12 cellular contexts compared by ENCODE assay signal in genomic region chr10:27485368-27485767, GRCh38. TPM values are rescaled to one million over a fixed set of nuclear protein-coding genes. Genes with fewer than 3 reads are reported as not detected.
DNase-seq lines count a peak whose midpoint lies in the region; TF ChIP-seq lines count a peak whose summit lies in the region.
"Had no signal": no experiment of that assay in that cellular context is flagged by ENCODE, and none has a peak within 500 bp of the region (broad histone marks: within the 10 kb centered on the region; RNA-seq: fewer than 3 reads in every experiment).

No MANE protein-coding gene starts in this region.

- no peaks in the 10 kb centered on the region for H3K27me3 ChIP-seq in muscle layer of colon (ENCODE audit: control insufficient read depth in 1 of 2, insufficient read depth in 2 of 2, low read length in 2 of 2)
- no peaks in the 10 kb centered on the region for H3K27me3 ChIP-seq in sigmoid colon
- H3K27me3 ChIP-seq: BLaER1 treated with 17β-estradiol and CSF1 and Interleukin-3, amounts not matched to agents 10 nM and 100 nM had no signal

- DNase-seq in epithelial cell of prostate (ENCODE audit: low read depth, low spot score) (no peak), sigmoid colon (no peak), lower leg skin (ENCODE audit: low spot score in 2 of 2) (no peak), NCI-H2081 treated with DMSO at 0.1 percent for 48 hours (lab: John Stamatoyannopoulos, UW) (no peak)
- DNase-seq in activated CD4-positive, CD25-positive, alpha-beta regulatory T cell treated with anti-CD3 and anti-CD28 coated beads, Interleukin-2, amount 50 U/mL, for 72 hours, result no peak
- DNase-seq: Calu3; CD8-positive, alpha-beta T cell; DMS79 treated with DMSO at 0.1 percent for 48 hours; GF-D8; H9 had no signal

- H3K36me3 ChIP-seq in muscle layer of colon (ENCODE audit: insufficient read depth, low read length) (no peaks in the 10 kb centered on the region), sigmoid colon (no peaks in the 10 kb centered on the region)
- H3K36me3 ChIP-seq: BLaER1 treated with 17β-estradiol and CSF1 and Interleukin-3, amounts not matched to agents 10 nM and 100 nM had no signal

- intact Hi-C loops in sigmoid colon (cut with DNase I), result no loop called here
- intact Hi-C loops in lower leg skin (cut with DNase I; ENCODE audit: low total_unique reads), result no loop called here

- H3K4me1 ChIP-seq in muscle layer of colon (ENCODE audit: insufficient read depth, low read length) (peaks cover 14% of the 10 kb centered on the region), sigmoid colon (peaks cover 0 to 47% (median 31%) of the 10 kb centered on the region in 4 donors)

- TF ChIP-seq EP300 in sigmoid colon (IDR thresholded peaks at IDR 0.05), result peak; percentile 27 to 94 (median 82)

- H3K9ac ChIP-seq in muscle layer of colon (ENCODE audit: low read length), result no peak overlapping the region
- H3K9ac ChIP-seq: BLaER1 treated with 17β-estradiol and CSF1 and Interleukin-3, amounts not matched to agents 10 nM and 100 nM had no signal

- H3K9me3 ChIP-seq in muscle layer of colon (ENCODE audit: low read length) (no peaks in the 10 kb centered on the region), sigmoid colon (no peaks in the 10 kb centered on the region)

- H3K4me3 ChIP-seq in muscle layer of colon (ENCODE audit: low read depth in 1 of 2, low read length in 2 of 2) (no peak overlapping the region), sigmoid colon (no peak overlapping the region), lower leg skin (ENCODE audit: low read depth, poor library complexity, severe bottlenecking) (no peak overlapping the region)
- H3K4me3 ChIP-seq: BLaER1 treated with 17β-estradiol and CSF1 and Interleukin-3, amounts not matched to agents 10 nM and 100 nM had no signal

- peak overlapping the region; percentile 99 for H3K27ac ChIP-seq in epithelial cell of prostate
- peak overlapping the region; percentile 66 for H3K27ac ChIP-seq in muscle layer of colon (ENCODE audit: low read depth, low read length)
- H3K27ac ChIP-seq in sigmoid colon, result peak overlapping the region in 3 of 4 donors; percentile 74 to 79 (median 78)
- H3K27ac ChIP-seq: BLaER1 treated with 17β-estradiol and CSF1 and Interleukin-3, amounts not matched to agents 10 nM and 100 nM had no signal

- TF ChIP-seq CTCF in sigmoid colon (IDR thresholded peaks at IDR 0.05) (no peak), lower leg skin (IDR thresholded peaks at IDR 0.05) (no peak)

- TF ChIP-seq POLR2A in sigmoid colon (IDR thresholded peaks at IDR 0.05) (no peak), lower leg skin (IDR thresholded peaks at IDR 0.05) (no peak)

- WGBS in sigmoid colon, 2 donors, result 55 to 74% methylated on average over 2 of the region's 2 CpGs
- WGBS in lower leg skin, 2 donors, result 45 to 52% methylated on average over 2 of the region's 2 CpGs

RNA-seq across cellular contexts. Expression of gene RAB18, which starts 18.7 kb away (rescaled TPM):
- total RNA-seq in sigmoid colon (10 to 100 TPM; 46.0 to 64.2 (median 55.1) TPM), lower leg skin (100 to 1,000 TPM in 1 of 4 donors, 10 to 100 TPM in 3; 39.9 to 102 (median 66.4) TPM)
- 10 to 100 TPM; 37.5 to 83.7 (median 50.5) TPM for polyA plus RNA-seq in sigmoid colon
